In genomic region chr5:17325770-17326599, GRCh38 we compare ENCODE assay signal across 22 cellular contexts.
"Had no signal": no experiment of that assay in that cellular context is flagged by ENCODE, and none has a peak within 500 bp of the region (broad histone marks: within the 10 kb centered on the region; RNA-seq: fewer than 3 reads in every experiment).

No MANE protein-coding gene starts in this region.

- ATAC-seq: gastrocnemius medialis; left lobe of liver; natural killer cell treated with Interleukin-12 subunit alpha and Interleukin-12 subunit beta and Interleukin-15 and Interleukin-18, amount 100 ng/mL, for 72 hours; pancreas; stimulated activated effector memory CD8-positive, alpha-beta T cell treated with anti-CD3 and anti-CD28 coated beads, Interleukin-12 subunit alpha, Interleukin-12 subunit beta, amount 100 ng/mL, for 72 hours had no signal

- H3K36me3 ChIP-seq: gastrocnemius medialis, neutrophil, pancreas, right atrium auricular region, stomach, tibial artery, upper lobe of left lung had no signal

- H3K27me3 ChIP-seq: dorsolateral prefrontal cortex, gastrocnemius medialis, neutrophil, pancreas, right atrium auricular region, stomach, testis, tibial artery, upper lobe of left lung had no signal

- H3K4me1 ChIP-seq: gastrocnemius medialis, pancreas, right atrium auricular region, stomach, testis, tibial artery, upper lobe of left lung had no signal

- DNase-seq: dorsolateral prefrontal cortex; effector CD4-positive, alpha-beta T cell; foreskin fibroblast; gastrocnemius medialis; head of caudate nucleus; kidney; naive B cell; pancreas; stimulated activated CD4-positive, alpha-beta T cell treated with anti-CD3 and anti-CD28 coated beads, Interleukin-2, amount 100 ng/mL, for 24 hours; stimulated activated CD4-positive, alpha-beta T cell treated with anti-CD3 and anti-CD28 coated beads, Interleukin-4, amount 100 ng/mL, for 24 hours; stimulated activated naive CD4-positive, alpha-beta T cell treated with Interleukin-2 at 50 U/mL for 16 hours; stomach; testis; tibial artery; upper lobe of left lung had no signal

- H3K9me3 ChIP-seq: gastrocnemius medialis, mucosa of descending colon, neutrophil, pancreas, right atrium auricular region, stomach, testis, tibial artery, upper lobe of left lung had no signal

- H3K27ac ChIP-seq: dorsolateral prefrontal cortex, gastrocnemius medialis, neutrophil, pancreas, right atrium auricular region, stomach, testis, tibial artery, upper lobe of left lung had no signal

- H3K4me3 ChIP-seq: dorsolateral prefrontal cortex, gastrocnemius medialis, lung, mucosa of descending colon, pancreas, right atrium auricular region, stomach, testis, tibial artery, upper lobe of left lung had no signal
